ENCODE assay signal across 6 cellular contexts in the genomic region with DNA sequence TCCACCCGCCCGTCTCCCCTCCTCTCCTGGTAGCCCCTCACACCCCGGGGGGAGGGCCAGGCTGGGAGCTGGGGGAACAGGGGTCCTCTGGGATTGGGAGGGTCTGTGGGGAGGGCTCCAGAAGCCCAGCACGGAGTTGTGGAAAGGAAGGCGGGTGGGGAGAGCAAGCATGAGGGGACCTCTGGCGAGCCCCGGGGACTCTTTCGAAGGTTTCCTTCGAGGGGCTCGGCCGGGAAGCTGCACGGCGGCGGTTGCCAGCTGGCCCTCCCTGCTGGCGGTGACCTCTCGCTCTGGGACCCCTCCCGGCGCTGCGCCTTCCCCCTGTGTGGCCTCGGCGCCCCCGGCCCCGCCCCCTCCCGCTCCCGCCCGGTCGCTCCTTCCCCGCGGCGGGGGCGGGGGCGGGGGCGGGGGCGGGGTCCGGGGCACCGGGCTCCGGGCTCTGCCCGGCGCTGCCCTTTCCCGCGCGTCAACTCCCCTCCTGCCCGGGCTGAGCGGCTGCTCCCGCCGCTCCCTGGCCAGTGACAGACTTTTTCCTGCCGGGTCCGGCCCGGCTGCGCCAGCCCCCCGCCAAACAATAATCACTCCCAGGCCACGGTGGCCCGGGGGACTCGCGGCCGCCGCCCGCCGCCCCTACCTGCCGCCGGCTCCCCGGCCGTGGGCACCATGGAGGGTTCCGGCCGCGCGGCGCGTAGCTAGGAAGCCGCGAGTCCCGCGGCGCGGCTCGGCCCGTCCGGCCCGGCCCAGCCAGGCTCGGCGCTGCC. TPM values are rescaled to one million over a fixed set of nuclear protein-coding genes. Genes with fewer than 3 reads are reported as not detected.
A peak's percentile ranks its signal among the peaks of the same experiment; 100 is the strongest.
DNase-seq lines count a peak whose midpoint lies in the region; ATAC-seq and TF ChIP-seq lines count a peak whose summit lies in the region.

No MANE protein-coding gene starts in this region.

- H3K36me3 ChIP-seq in ascending aorta, result no peaks in the 10 kb centered on the region

- no peak for ATAC-seq in activated CD4-positive, CD25-positive, alpha-beta regulatory T cell treated with anti-CD3 and anti-CD28 coated beads, Interleukin-2, amount 50 U/mL, for 24 hours
- ATAC-seq in GM19351 (IDR thresholded peaks at IDR 0.05; ENCODE audit: unreplicated experiment), result no peak

- peak overlapping the region; percentile 97 to 98 for H3K27ac ChIP-seq in ascending aorta

- intact Hi-C loops in ascending aorta (cut with DNase I), result loop anchor here (1.0 kb wide), 1 partner anchor 16 kb away; no protein-coding TSS in a partner anchor

- peak overlapping the region; percentile 97 for H3K4me3 ChIP-seq in ascending aorta

- DNase-seq in GM03348 (ENCODE audit: low spot score) (peak; percentile 69), ascending aorta (ENCODE audit: low spot score in 2 of 2) (no peak), myocyte (ENCODE audit: low read depth) (peak; percentile 34), SIG-M5 (lab: John Stamatoyannopoulos, UW) (no peak)

- no peaks in the 10 kb centered on the region for H3K9me3 ChIP-seq in ascending aorta

- no peak for TF ChIP-seq CTCF in ascending aorta (IDR thresholded peaks at IDR 0.05)

- H3K27me3 ChIP-seq in ascending aorta, result no peaks in the 10 kb centered on the region

- peaks cover 0 to 36% of the 10 kb centered on the region in 2 donors for H3K4me1 ChIP-seq in ascending aorta

RNA-seq across cellular contexts. Expression of a gene that starts 1.0 kb away (rescaled TPM):
- total RNA-seq in ascending aorta, result 32.6 TPM
- total RNA-seq in myocyte, result 3.3 and 6.8 TPM in 2 replicates
- polyA plus RNA-seq in myocyte (2012), result 13.6 TPM

RNA-seq across cellular contexts. Expression of a gene that starts 19.1 kb away (rescaled TPM):
- total RNA-seq in ascending aorta (107 TPM), myocyte (105 and 115 TPM in 2 replicates)
- 188 TPM for polyA plus RNA-seq in myocyte (2012)

RNA-seq across cellular contexts. Expression of a gene that starts 19.4 kb away (rescaled TPM):
- total RNA-seq in ascending aorta (22.6 TPM), myocyte (5.5 and 8.1 TPM in 2 replicates)
- polyA plus RNA-seq in myocyte (2012), result 12.4 TPM

RNA-seq across cellular contexts. Expression of a gene that starts 29.2 kb away (rescaled TPM):
- 113 TPM for total RNA-seq in ascending aorta
- 229 and 241 TPM in 2 replicates for total RNA-seq in myocyte
- 169 TPM for polyA plus RNA-seq in myocyte (2012)

RNA-seq across cellular contexts. Expression of a gene that starts 31.5 kb away (rescaled TPM):
- total RNA-seq in ascending aorta (0.64 TPM), myocyte (not detected in 2 replicates)
- polyA plus RNA-seq in myocyte (2012), result 2.2 TPM

Comparison
In these comparisons a context has a peak if more than half of its experiments do, and no peak if none do; other contexts are left out.
1. DNase-seq: peak in GM03348 (single experiment) and myocyte (single experiment); none in ascending aorta (0 of 2) and SIG-M5 (single experiment).